ENCODE assay signal across 26 cellular contexts in the genomic region with DNA sequence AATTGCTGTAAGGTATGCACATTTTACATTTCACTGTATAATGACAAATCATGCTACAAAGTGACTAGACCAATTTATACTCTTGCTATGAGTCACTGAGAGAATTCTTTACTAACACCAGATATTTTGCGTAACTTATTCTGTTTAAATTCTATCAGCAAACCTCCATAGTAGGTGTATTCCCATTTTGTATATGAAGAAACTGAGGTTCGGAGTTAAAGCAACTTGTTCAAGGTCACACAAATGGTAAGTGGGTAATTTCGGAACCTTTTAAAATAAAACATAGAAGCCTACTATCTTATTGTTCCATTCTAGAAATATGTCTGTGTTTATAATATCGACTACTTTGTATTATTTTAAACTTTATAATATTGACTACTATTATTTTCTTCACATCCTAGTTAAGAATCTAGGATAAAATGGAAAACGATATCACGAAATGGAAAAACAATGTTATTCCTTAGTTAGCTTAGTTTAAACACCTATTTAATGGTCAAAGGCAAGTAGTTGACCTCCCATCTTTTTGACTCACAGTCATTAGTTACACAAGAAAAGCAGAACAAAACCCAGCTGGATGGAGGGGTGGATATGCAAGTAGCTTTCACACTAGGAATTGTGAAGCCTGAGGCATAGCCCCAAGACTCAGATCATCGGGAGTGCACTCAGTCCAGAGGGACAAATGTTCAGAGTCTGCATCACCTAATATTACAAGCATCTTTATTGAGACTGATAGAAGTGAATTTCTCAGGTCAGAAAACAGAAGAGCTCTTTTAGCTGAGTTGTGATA. TPM values are rescaled to one million over a fixed set of nuclear protein-coding genes. Genes with fewer than 3 reads are reported as not detected.
A peak's percentile ranks its signal among the peaks of the same experiment; 100 is the strongest.
DNase-seq lines count a peak whose midpoint lies in the region; ATAC-seq and TF ChIP-seq lines count a peak whose summit lies in the region.
"Had no signal": no experiment of that assay in that cellular context is flagged by ENCODE, and none has a peak within 500 bp of the region (broad histone marks: within the 10 kb centered on the region; RNA-seq: fewer than 3 reads in every experiment).

No MANE protein-coding gene starts in this region.

- no peaks in the 10 kb centered on the region for H3K36me3 ChIP-seq in IMR-90 (ENCODE audit: control insufficient read depth, insufficient read depth, low read length)
- H3K36me3 ChIP-seq in mesenchymal stem cell (ENCODE audit: control insufficient read depth in 1 of 2, insufficient read depth in 2 of 2, low read depth in 1 of 2, low read length in 2 of 2), result no peaks in the 10 kb centered on the region
- H3K36me3 ChIP-seq in aorta (ENCODE audit: control insufficient read depth in 1 of 2, insufficient read depth in 2 of 2, low read length in 1 of 2), result no peaks in the 10 kb centered on the region
- no peaks in the 10 kb centered on the region for H3K36me3 ChIP-seq in PC-3 (ENCODE audit: low read depth, low read length)
- H3K36me3 ChIP-seq: BLaER1 treated with 17β-estradiol and CSF1 and Interleukin-3, amounts not matched to agents 10 nM and 100 nM; heart left ventricle; neural progenitor cell; sigmoid colon; suprapubic skin had no signal

- in situ Hi-C loops in IMR-90 (cut with MboI; ENCODE audit: low sequenced_read_pairs), result no loop called here

- H3K4me1 ChIP-seq in IMR-90 (ENCODE audit: control insufficient read depth, insufficient read depth, low read length) (no peaks in the 10 kb centered on the region), mesenchymal stem cell (ENCODE audit: control insufficient read depth, insufficient read depth, low read depth, low read length) (peaks cover 3% of the 10 kb centered on the region), aorta (ENCODE audit: control insufficient read depth in 1 of 2, insufficient read depth in 2 of 2, low read length in 2 of 2) (no peaks in the 10 kb centered on the region), PC-3 (ENCODE audit: insufficient read depth, low read length) (no peaks in the 10 kb centered on the region)
- H3K4me1 ChIP-seq: BLaER1 treated with 17β-estradiol and CSF1 and Interleukin-3, amounts not matched to agents 10 nM and 100 nM; Caco-2; heart left ventricle; sigmoid colon; suprapubic skin had no signal

- BruUV-seq in IMR-90 (replicated peaks; lab: Mats Ljungman, UMichigan), result no TSS peak
- no TSS peak for BruUV-seq in PC-3 (replicated peaks; lab: Mats Ljungman, UMichigan)

- no peak overlapping the region for H3K4ac ChIP-seq in IMR-90 (ENCODE audit: low read depth, low read length)
- no peak overlapping the region for H3K4ac ChIP-seq in mesenchymal stem cell (ENCODE audit: low read depth in 1 of 2, low read length in 2 of 2)

- CTCF ChIA-PET in IMR-90 (lab: Yijun Ruan, JAX), result no interaction called here
- CTCF ChIA-PET in PC-3 (lab: Charles Lee), result interaction anchor here (0.6 kb wide), 1 partner anchor 455 kb away, joined by 4 read pairs; no protein-coding TSS in a partner anchor

- H3K56ac ChIP-seq in IMR-90 (ENCODE audit: extremely low read depth, insufficient read depth, low read length), result no peak overlapping the region

- H3K27me3 ChIP-seq in IMR-90 (ENCODE audit: control insufficient read depth, insufficient read depth, low read length) (no peaks in the 10 kb centered on the region), mesenchymal stem cell (ENCODE audit: control insufficient read depth in 1 of 2, insufficient read depth in 1 of 2, low read length in 2 of 2) (no peaks in the 10 kb centered on the region), aorta (ENCODE audit: control insufficient read depth in 1 of 2, insufficient read depth in 2 of 2, low read length in 1 of 2) (no peaks in the 10 kb centered on the region), PC-3 (ENCODE audit: low read length) (no peaks in the 10 kb centered on the region)
- H3K27me3 ChIP-seq: BLaER1 treated with 17β-estradiol and CSF1 and Interleukin-3, amounts not matched to agents 10 nM and 100 nM; dorsolateral prefrontal cortex; heart left ventricle; neural progenitor cell; sigmoid colon; suprapubic skin had no signal

- H4K20me1 ChIP-seq in IMR-90 (ENCODE audit: insufficient read depth, low read length) (no peaks in the 10 kb centered on the region), PC-3 (ENCODE audit: low read length) (no peaks in the 10 kb centered on the region)
- H4K20me1 ChIP-seq: BLaER1 treated with 17β-estradiol and CSF1 and Interleukin-3, amounts not matched to agents 10 nM and 100 nM had no signal

- no peak overlapping the region for H2BK5ac ChIP-seq in IMR-90 (ENCODE audit: low read depth, low read length, poor library complexity, severe bottlenecking)
- no peak overlapping the region for H2BK5ac ChIP-seq in mesenchymal stem cell (ENCODE audit: low read depth, low read length, poor library complexity, severe bottlenecking)

- H3K4me3 ChIP-seq in IMR-90 (ENCODE audit: insufficient read depth, low read depth, low read length), result no peak overlapping the region
- H3K4me3 ChIP-seq in epithelial cell of esophagus (ENCODE audit: low read length), result no peak overlapping the region
- no peak overlapping the region for H3K4me3 ChIP-seq in mesenchymal stem cell (ENCODE audit: insufficient read depth in 1 of 2, low read depth in 1 of 2, low read length in 2 of 2)
- H3K4me3 ChIP-seq in aorta (ENCODE audit: low read length in 2 of 2), result no peak overlapping the region
- H3K4me3 ChIP-seq in PC-3 (ENCODE audit: low read length), result no peak overlapping the region
- H3K4me3 ChIP-seq: BLaER1 treated with 17β-estradiol and CSF1 and Interleukin-3, amounts not matched to agents 10 nM and 100 nM; dorsolateral prefrontal cortex; heart left ventricle; neural progenitor cell; sigmoid colon; suprapubic skin had no signal

- H3K79me1 ChIP-seq in IMR-90 (ENCODE audit: low read depth in 1 of 2, low read length in 2 of 2) (no peaks in the 10 kb centered on the region), mesenchymal stem cell (replicated peaks; ENCODE audit: low read length, poor library complexity, severe bottlenecking) (peaks cover 3% of the 10 kb centered on the region)

- POLR2A ChIA-PET in IMR-90 (lab: Charles Lee; ENCODE audit: unreplicated experiment) (no interaction called here), PC-3 (lab: Charles Lee; ENCODE audit: unreplicated experiment) (no interaction called here)

- H3K18ac ChIP-seq in IMR-90 (ENCODE audit: low read depth, low read length) (no peak overlapping the region), mesenchymal stem cell (ENCODE audit: low read depth in 1 of 2, low read length in 2 of 2) (no peak overlapping the region)

- no peak overlapping the region for H2AK5ac ChIP-seq in IMR-90 (ENCODE audit: low read depth, low read length)
- no peak overlapping the region for H2AK5ac ChIP-seq in mesenchymal stem cell (ENCODE audit: low read length, severe bottlenecking)

- no peaks in the 10 kb centered on the region for H3K9me2 ChIP-seq in PC-3 (replicated peaks; ENCODE audit: low read length)

- no peak overlapping the region for H2BK15ac ChIP-seq in IMR-90 (ENCODE audit: low read depth, low read length)
- no peak overlapping the region for H2BK15ac ChIP-seq in mesenchymal stem cell (ENCODE audit: low read depth, poor library complexity, severe bottlenecking)

- dilution Hi-C loops in IMR-90 (cut with HindIII; ENCODE audit: low sequenced_read_pairs, unreplicated experiment), result no loop called here

- no peak overlapping the region for H3K14ac ChIP-seq in IMR-90 (replicated peaks; ENCODE audit: low read depth, low read length)
- no peak overlapping the region for H3K14ac ChIP-seq in mesenchymal stem cell (ENCODE audit: low read length in 2 of 2)

- intact Hi-C loops in IMR-90 (cut with micrococcal nuclease), result no loop called here
- intact Hi-C loops in aorta (cut with DNase I), result no loop called here
- intact Hi-C loops in PC-3 (cut with micrococcal nuclease), result no loop called here

- no peak overlapping the region for H2AFZ ChIP-seq in IMR-90 (replicated peaks; ENCODE audit: low read length, poor library complexity)
- no peak overlapping the region for H2AFZ ChIP-seq in mesenchymal stem cell (ENCODE audit: low read depth, low read length)
- H2AFZ ChIP-seq in PC-3 (ENCODE audit: low read length), result no peak overlapping the region
- H2AFZ ChIP-seq: neural progenitor cell had no signal

- H3K9me3 ChIP-seq in IMR-90 (ENCODE audit: control insufficient read depth, insufficient read depth, low read length) (no peaks in the 10 kb centered on the region), mesenchymal stem cell (ENCODE audit: control insufficient read depth, low read length) (no peaks in the 10 kb centered on the region), aorta (ENCODE audit: control insufficient read depth, low read length) (no peaks in the 10 kb centered on the region), PC-3 (ENCODE audit: low read length) (no peaks in the 10 kb centered on the region)
- H3K9me3 ChIP-seq: BLaER1 treated with 17β-estradiol and CSF1 and Interleukin-3, amounts not matched to agents 10 nM and 100 nM; Caco-2; heart left ventricle; sigmoid colon; suprapubic skin had no signal

- no CpG with 5 or more reads among the region's 7 CpGs for WGBS in IMR-90 (ENCODE audit: extremely low coverage in 2 of 2, insufficient read length in 1 of 2), 2 experiments
- WGBS in mesenchymal stem cell, result no CpG with 5 or more reads among the region's 7 CpGs
- WGBS in aorta, 2 donors, result 86 to 93% methylated on average over 7 of the region's 7 CpGs

- H3K27ac ChIP-seq in IMR-90 (ENCODE audit: insufficient read depth, low read length) (no peak overlapping the region), mesenchymal stem cell (ENCODE audit: low read length, poor library complexity, severe bottlenecking) (no peak overlapping the region), aorta (ENCODE audit: low read depth in 1 of 2, low read length in 2 of 2) (no peak overlapping the region), PC-3 (ENCODE audit: low read length) (no peak overlapping the region)
- H3K27ac ChIP-seq: BLaER1 treated with 17β-estradiol and CSF1 and Interleukin-3, amounts not matched to agents 10 nM and 100 nM; heart left ventricle; neural progenitor cell; RWPE1; sigmoid colon; suprapubic skin had no signal

- TF ChIP-seq RAD21 in IMR-90 (IDR thresholded peaks at IDR 0.05; ENCODE audit: low read length), result no peak

- no peaks in the 10 kb centered on the region for H3K79me2 ChIP-seq in PC-3 (ENCODE audit: low read length)

- no peak for TF ChIP-seq POLR2A in IMR-90 (IDR thresholded peaks at IDR 0.05; ENCODE audit: low read depth, low read length)

- no peaks in the 10 kb centered on the region for H3F3A ChIP-seq in PC-3 (ENCODE audit: low read length, unreplicated experiment)

- no peak overlapping the region for H2BK12ac ChIP-seq in mesenchymal stem cell (ENCODE audit: low read length in 2 of 2)

- H3K23ac ChIP-seq in IMR-90 (ENCODE audit: low read depth, low read length), result no peak overlapping the region
- H3K23ac ChIP-seq in mesenchymal stem cell (ENCODE audit: low read length in 2 of 2), result no peak overlapping the region

- TF ChIP-seq CTCF in IMR-90 (conservative IDR thresholded peaks at IDR 0.05; ENCODE audit: low read depth, low read length) (no peak), epithelial cell of esophagus (IDR thresholded peaks at IDR 0.05; ENCODE audit: insufficient read depth, low read depth, low read length, missing control alignments) (no peak), PC-3 (conservative IDR thresholded peaks at IDR 0.05; ENCODE audit: low read depth, low read length) (no peak)

- no peaks in the 10 kb centered on the region for H3K9me1 ChIP-seq in IMR-90 (ENCODE audit: insufficient read depth, low read length)

- H3K4me2 ChIP-seq in IMR-90 (ENCODE audit: low read depth, low read length) (no peak overlapping the region; the same call in 1 of the 2 replicates), mesenchymal stem cell (ENCODE audit: low read length, poor library complexity, severe bottlenecking) (no peak overlapping the region), PC-3 (ENCODE audit: low read length) (no peak overlapping the region)
- H3K4me2 ChIP-seq: BLaER1 treated with 17β-estradiol and CSF1 and Interleukin-3, amounts not matched to agents 10 nM and 100 nM; neural progenitor cell had no signal

- peak; percentile 34 for DNase-seq in ELR (ENCODE audit: low read depth)
- peak; percentile 4 for DNase-seq in IMR-90
- DNase-seq in epithelial cell of esophagus (ENCODE audit: low read depth), result peak; percentile 2
- peak; percentile 12 for DNase-seq in mesenchymal stem cell
- DNase-seq in aorta, result no peak
- DNase-seq in PC-3, result no peak
- DNase-seq: activated effector memory CD4-positive, alpha-beta T cell treated with Interleukin-2 at 50 U/mL for 16 hours; activated naive CD8-positive, alpha-beta T cell treated with anti-CD3 and anti-CD28 coated beads, Interleukin-2, amount 10 ng/mL, durations not matched to agents 7 days and 5 days; activated T-cell treated with anti-CD3 and anti-CD28 coated beads for 4 hours; Caco-2; DMS79; heart left ventricle; kidney glomerular epithelial cell; NCI-H2029 treated with DMSO at 0.1 percent for 48 hours; NCI-H226; NCI-H69; sigmoid colon; stimulated activated CD4-positive, alpha-beta T cell treated with anti-CD3 and anti-CD28 coated beads, Interleukin-4, amount 100 ng/mL, for 4 hours; stimulated activated naive B cell treated with anti-CD40 and anti-IgM and Interleukin-4, amounts not matched to agents 10 μg/mL and 1 μg/mL and 100 μg/mL, for 72 hours had no signal

- no peak overlapping the region for H4K8ac ChIP-seq in IMR-90 (ENCODE audit: low read depth in 2 of 2, low read length in 2 of 2)
- H4K8ac ChIP-seq in mesenchymal stem cell (ENCODE audit: low read length), result no peak overlapping the region

- H4K91ac ChIP-seq in IMR-90 (ENCODE audit: insufficient read depth, low read depth, low read length) (no peak overlapping the region), mesenchymal stem cell (ENCODE audit: low read length) (no peak overlapping the region)

- no peak overlapping the region for H2AK9ac ChIP-seq in IMR-90 (replicated peaks; ENCODE audit: low read depth, low read length, poor library complexity)

- H2BK120ac ChIP-seq in IMR-90 (ENCODE audit: low read depth, low read length), result no peak overlapping the region
- no peak overlapping the region for H2BK120ac ChIP-seq in mesenchymal stem cell (ENCODE audit: low read depth, low read length)

- no peak overlapping the region for H2BK20ac ChIP-seq in IMR-90 (ENCODE audit: low read depth, low read length)

- H3K9ac ChIP-seq in IMR-90 (ENCODE audit: low read depth, low read length) (no peak overlapping the region), mesenchymal stem cell (ENCODE audit: low read length) (no peak overlapping the region), PC-3 (ENCODE audit: low read length) (no peak overlapping the region)
- H3K9ac ChIP-seq: BLaER1 treated with 17β-estradiol and CSF1 and Interleukin-3, amounts not matched to agents 10 nM and 100 nM; neural progenitor cell had no signal

- no peak overlapping the region for H4K5ac ChIP-seq in IMR-90 (ENCODE audit: low read depth, low read length)

- ATAC-seq in IMR-90 (ENCODE audit: low read depth) (no peak), aorta (ENCODE audit: low FRiP score) (no peak), GM19455 (IDR thresholded peaks at IDR 0.05; ENCODE audit: unreplicated experiment) (no peak), PC-3 (no peak), GM21529 (IDR thresholded peaks at IDR 0.05; ENCODE audit: unreplicated experiment) (no peak)
- ATAC-seq: heart left ventricle; stimulated activated naive B cell treated with anti-CD40 and anti-IgM and Interleukin-4, amounts not matched to agents 10 μg/mL and 1 μg/mL and 100 μg/mL, for 72 hours had no signal

RNA-seq across cellular contexts. Expression of a gene that starts 15.7 kb away (rescaled TPM):
- total RNA-seq in IMR-90 (2012; rRNA removed) (18.6 and 20.1 TPM in 2 replicates), aorta (1 to 10 TPM; 3.2 to 5.1 TPM), PC-3 (2014; rRNA removed) (17.7 and 17.9 TPM in 2 replicates)
- polyA plus RNA-seq in IMR-90 (2012; rRNA removed) (4.3 and 5.4 TPM in 2 replicates), aorta (1 to 10 TPM; 3.5 to 9.0 TPM)
- 1.5 and 1.7 TPM in 2 replicates for polyA plus RNA-seq in IMR-90 (2012; cell fraction: cytosol; rRNA removed)
- polyA plus RNA-seq in IMR-90 (2012; cell fraction: nucleus; rRNA removed; ENCODE audit: low replicate concordance), result 1.9 and 14.6 TPM in 2 replicates
- 10.6 TPM for polyA plus RNA-seq in mesenchymal stem cell (2013, experiment 1 of 2)
- 10.5 TPM for polyA plus RNA-seq in mesenchymal stem cell (2013, experiment 2 of 2)

Comparison
In these comparisons a context has a peak if more than half of its experiments do, and no peak if none do; other contexts are left out.
1. DNase-seq: peak in ELR (single experiment), IMR-90 (single experiment), epithelial cell of esophagus (single experiment) and mesenchymal stem cell (single experiment); none in aorta (0 of 2) and PC-3 (single experiment).